In the genomic region with DNA sequence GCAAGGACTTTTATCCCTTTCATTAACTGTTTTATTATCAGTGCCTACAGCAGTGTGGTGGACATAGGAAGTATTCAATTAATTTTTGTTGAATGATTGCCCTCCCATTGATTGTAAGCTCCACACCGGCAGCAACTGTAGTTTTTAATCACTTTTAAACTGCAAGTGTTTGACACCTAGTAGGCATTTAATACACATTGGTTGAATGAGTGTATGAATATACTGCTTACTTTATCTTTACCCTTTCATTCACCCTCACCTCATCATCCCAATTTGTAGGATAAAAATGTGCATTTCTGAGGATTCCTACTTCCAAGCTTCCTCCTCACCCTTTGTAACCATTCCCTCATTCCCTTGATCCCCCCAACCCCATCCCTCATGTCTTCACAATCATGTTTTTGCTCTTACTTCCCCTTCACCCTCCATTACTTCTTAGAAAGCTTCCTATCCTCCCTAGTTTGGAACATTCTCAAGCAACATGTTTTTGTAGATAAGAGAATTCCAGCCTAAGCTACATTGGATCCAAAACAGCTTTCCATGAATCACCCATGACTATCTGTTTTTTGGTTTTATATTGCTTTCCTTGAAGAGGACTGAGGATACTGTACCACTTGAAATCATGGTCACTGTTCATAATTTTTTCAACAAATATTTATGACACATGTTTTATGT, we compare ENCODE assay signal across 17 cellular contexts. TPM values are rescaled to one million over a fixed set of nuclear protein-coding genes. Genes with fewer than 3 reads are reported as not detected.
DNase-seq lines count a peak whose midpoint lies in the region; ATAC-seq and TF ChIP-seq lines count a peak whose summit lies in the region.
"Had no signal": no experiment of that assay in that cellular context is flagged by ENCODE, and none has a peak within 500 bp of the region (broad histone marks: within the 10 kb centered on the region; RNA-seq: fewer than 3 reads in every experiment).

No MANE protein-coding gene starts in this region.

- RAD21 ChIA-PET in HCT116 (lab: Charles Lee; ENCODE audit: low non-redundant PET in 1 of 2, low total read pairs in 2 of 2, uncharacterized antibody in 2 of 2, unreplicated experiment in 2 of 2): no interaction called here

- no peak overlapping the region for H3K4me2 ChIP-seq in HCT116 (ENCODE audit: low read length)

- H3K9me3 ChIP-seq in HCT116 (ENCODE audit: control insufficient read depth in 1 of 2, insufficient read depth in 1 of 2, low read depth in 1 of 2, low read length in 2 of 2): no peaks in the 10 kb centered on the region
- no peaks in the 10 kb centered on the region for H3K9me3 ChIP-seq in naive thymus-derived CD4-positive, alpha-beta T cell (ENCODE audit: control insufficient read depth in 2 of 3, low read length in 3 of 3)

- peaks cover 16 to 34% (median 25%) of the 10 kb centered on the region in 7 donors for H3K4me1 Mint-ChIP-seq in naive thymus-derived CD4-positive, alpha-beta T cell
- H3K4me1 Mint-ChIP-seq in stimulated activated effector memory CD8-positive, alpha-beta T cell treated with anti-CD3 and anti-CD28 coated beads, Interleukin-12 subunit alpha, Interleukin-12 subunit beta, amount 100 ng/mL, for 72 hours: peaks cover 6% of the 10 kb centered on the region

- in situ Hi-C loops in astrocyte of the spinal cord (cut with HindIII; ENCODE audit: low sequenced_read_pairs): no loop called here

- peaks cover 25% of the 10 kb centered on the region for H3K79me2 ChIP-seq in HCT116 (ENCODE audit: insufficient read depth, low read length)

- intact Hi-C loops in HCT116 (cut with micrococcal nuclease): no loop called here
- intact Hi-C loops in naive thymus-derived CD4-positive, alpha-beta T cell (cut with micrococcal nuclease): loop anchor here in 1 of 2 donors (5.0 kb wide), 2 partner anchors 567 to 1633 kb away; partner anchors contain the start of genes NUDT3 and SRSF3

- H3K36me3 Mint-ChIP-seq in naive thymus-derived CD4-positive, alpha-beta T cell: peaks cover 0 to 7% (median 0%) of the 10 kb centered on the region in 5 donors
- peaks cover 16% of the 10 kb centered on the region for H3K36me3 Mint-ChIP-seq in stimulated activated effector memory CD8-positive, alpha-beta T cell treated with anti-CD3 and anti-CD28 coated beads, Interleukin-12 subunit alpha, Interleukin-12 subunit beta, amount 100 ng/mL, for 72 hours
- H3K36me3 Mint-ChIP-seq: brain, naive B cell had no signal

- no peaks in the 10 kb centered on the region for H3K27me3 ChIP-seq in HCT116 (ENCODE audit: insufficient read depth, low read length)
- no peaks in the 10 kb centered on the region for H3K27me3 ChIP-seq in naive thymus-derived CD4-positive, alpha-beta T cell (ENCODE audit: control insufficient read depth in 2 of 2, insufficient read depth in 2 of 2, low read length in 2 of 2)

- TF ChIP-seq RAD21 in HCT116 (IDR thresholded peaks at IDR 0.05; ENCODE audit: low read depth): no peak

- peaks cover 24 to 35% (median 27%) of the 10 kb centered on the region in 5 donors for H3K27me3 Mint-ChIP-seq in naive thymus-derived CD4-positive, alpha-beta T cell

- ATAC-seq in HCT116 (no peak), GM21515 (IDR thresholded peaks at IDR 0.05; ENCODE audit: unreplicated experiment) (no peak)
- ATAC-seq in naive thymus-derived CD4-positive, alpha-beta T cell: no peak
- no peak for ATAC-seq in stimulated activated effector memory CD8-positive, alpha-beta T cell treated with anti-CD3 and anti-CD28 coated beads, Interleukin-12 subunit alpha, Interleukin-12 subunit beta, amount 100 ng/mL, for 72 hours
- ATAC-seq: GM12878, left ventricle myocardium superior, Panc1 had no signal

- BruUV-seq in HCT116 (replicated peaks; lab: Mats Ljungman, UMichigan): no TSS peak

- peak overlapping the region in 1 of 10 donors; percentile 6 for H3K4me3 Mint-ChIP-seq in naive thymus-derived CD4-positive, alpha-beta T cell
- no peak overlapping the region for H3K4me3 Mint-ChIP-seq in stimulated activated effector memory CD8-positive, alpha-beta T cell treated with anti-CD3 and anti-CD28 coated beads, Interleukin-12 subunit alpha, Interleukin-12 subunit beta, amount 100 ng/mL, for 72 hours
- H3K4me3 Mint-ChIP-seq: activated naive CD4-positive, alpha-beta T cell treated with anti-CD3 and anti-CD28 coated beads for 36 hours; CD8-positive, alpha-beta memory T cell had no signal

- H3K4me1 ChIP-seq in HCT116 (ENCODE audit: control insufficient read depth in 1 of 2, insufficient read depth in 2 of 2, low read length in 2 of 2): peaks cover 4 to 21% of the 10 kb centered on the region in 2 experiments; a peak in 3 of 4 replicates
- peaks cover 8 to 12% of the 10 kb centered on the region in 2 donors for H3K4me1 ChIP-seq in naive thymus-derived CD4-positive, alpha-beta T cell (ENCODE audit: control insufficient read depth in 2 of 2, insufficient read depth in 2 of 2, low read length in 2 of 2)

- peak overlapping the region in 1 of 9 donors; percentile 1 for H3K27ac Mint-ChIP-seq in naive thymus-derived CD4-positive, alpha-beta T cell
- no peak overlapping the region for H3K27ac Mint-ChIP-seq in stimulated activated effector memory CD8-positive, alpha-beta T cell treated with anti-CD3 and anti-CD28 coated beads, Interleukin-12 subunit alpha, Interleukin-12 subunit beta, amount 100 ng/mL, for 72 hours
- H3K27ac Mint-ChIP-seq: activated naive CD4-positive, alpha-beta T cell treated with anti-CD3 and anti-CD28 coated beads for 36 hours; brain had no signal

- TF ChIP-seq POLR2A in HCT116 (IDR thresholded peaks at IDR 0.05; ENCODE audit: borderline replicate concordance, extremely low read depth, insufficient read depth, insufficient read length): no peak

- CTCF ChIA-PET in HCT116 (lab: Charles Lee): no interaction called here
- CTCF ChIA-PET in naive thymus-derived CD4-positive, alpha-beta T cell (lab: Charles Lee): interaction anchor here (0.9 to 6.3 kb wide), 3 partner anchors 70 to 333 kb away, joined by 3 to 104 read pairs (median 3); no protein-coding TSS in a partner anchor

- peaks cover 0 to 2% (median 0%) of the 10 kb centered on the region in 11 donors for H3K9me3 Mint-ChIP-seq in naive thymus-derived CD4-positive, alpha-beta T cell
- no peaks in the 10 kb centered on the region for H3K9me3 Mint-ChIP-seq in stimulated activated effector memory CD8-positive, alpha-beta T cell treated with anti-CD3 and anti-CD28 coated beads, Interleukin-12 subunit alpha, Interleukin-12 subunit beta, amount 100 ng/mL, for 72 hours
- H3K9me3 Mint-ChIP-seq: activated naive CD4-positive, alpha-beta T cell treated with anti-CD3 and anti-CD28 coated beads for 36 hours; CD8-positive, alpha-beta memory T cell; naive B cell had no signal

- H3K36me3 ChIP-seq in HCT116 (ENCODE audit: control insufficient read depth in 1 of 2, insufficient read depth in 2 of 2, low read length in 2 of 2): no peaks in the 10 kb centered on the region
- peaks cover 0 to 7% (median 0%) of the 10 kb centered on the region in 3 experiments for H3K36me3 ChIP-seq in naive thymus-derived CD4-positive, alpha-beta T cell (ENCODE audit: control insufficient read depth in 2 of 3, insufficient read depth in 3 of 3, low read length in 3 of 3)

- DNase-seq in AG08395 (ENCODE audit: low spot score) (peak; percentile 7), HCT116 (ENCODE audit: low read depth, low spot score) (no peak), astrocyte of the spinal cord (ENCODE audit: low read depth, low spot score) (peak; percentile 4), hepatic stellate cell (ENCODE audit: low spot score) (peak; percentile 59), DMS79 treated with DMSO at 0.1 percent for 48 hours (lab: John Stamatoyannopoulos, UW) (no peak)
- no peak for DNase-seq in naive thymus-derived CD4-positive, alpha-beta T cell
- no peak for DNase-seq in stimulated activated effector memory CD8-positive, alpha-beta T cell treated with anti-CD3 and anti-CD28 coated beads, Interleukin-12 subunit alpha, Interleukin-12 subunit beta, amount 100 ng/mL, for 72 hours (ENCODE audit: low spot score in 2 of 2)
- DNase-seq: activated naive CD4-positive, alpha-beta T cell treated with anti-CD3 and anti-CD28 coated beads for 36 hours; CD8-positive, alpha-beta memory T cell; left ventricle myocardium superior; naive B cell; NCI-H2081 treated with DMSO at 0.1 percent for 48 hours; NCI-H748 treated with DMSO at 0.1 percent for 48 hours had no signal

- no peaks in the 10 kb centered on the region for H3K9me2 ChIP-seq in HCT116 (ENCODE audit: insufficient read depth)

- POLR2A ChIA-PET in HCT116 (lab: Charles Lee): no interaction called here
- POLR2A ChIA-PET in naive thymus-derived CD4-positive, alpha-beta T cell (lab: Charles Lee): interaction anchor here (0.6 to 1.0 kb wide), 3 partner anchors 10 to 198 kb away, joined by 3 to 10 read pairs (median 4); no protein-coding TSS in a partner anchor

- TF ChIP-seq CTCF in HCT116 (IDR thresholded peaks at IDR 0.05 in 2 of 3, conservative IDR thresholded peaks at IDR 0.05 in 1 of 3; ENCODE audit: borderline replicate concordance in 1 of 3, insufficient read depth in 1 of 3, low read depth in 2 of 3, low read length in 2 of 3): no peak
- TF ChIP-seq CTCF in astrocyte of the spinal cord (IDR thresholded peaks at IDR 0.05; ENCODE audit: low read depth, low read length): no peak

- H3K27ac ChIP-seq in HCT116 (ENCODE audit: low read depth, low read length): no peak overlapping the region
- H3K27ac ChIP-seq in naive thymus-derived CD4-positive, alpha-beta T cell (ENCODE audit: low read depth, low read length): no peak overlapping the region

- no peak overlapping the region for H3K4me3 ChIP-seq in HCT116 (replicated peaks in 1 of 2; ENCODE audit: low read depth in 1 of 2, low read length in 2 of 2)
- no peak overlapping the region for H3K4me3 ChIP-seq in astrocyte of the spinal cord (ENCODE audit: low read depth, low read length)
- H3K4me3 ChIP-seq in naive thymus-derived CD4-positive, alpha-beta T cell (ENCODE audit: low read length): no peak overlapping the region
- H3K4me3 ChIP-seq: GM12878 had no signal

- H3K9ac ChIP-seq in HCT116 (ENCODE audit: low read length): no peak overlapping the region

- no peaks in the 10 kb centered on the region for H4K20me1 ChIP-seq in HCT116 (ENCODE audit: insufficient read depth)

- peak overlapping the region; percentile 10 for H2AFZ ChIP-seq in HCT116 (ENCODE audit: low read depth, low read length, poor library complexity, severe bottlenecking)

TF ChIP-seq in HCT116, 20 proteins besides CTCF, POLR2A, EP300 and RAD21 (continues in another document):
- TF ChIP-seq FOSL1 (IDR thresholded peaks at IDR 0.05; ENCODE audit: low read depth) (no peak), ZFX (IDR thresholded peaks at IDR 0.05) (no peak), ZNF274 (IDR thresholded peaks at IDR 0.05; ENCODE audit: low read depth, low read length) (no peak)

RNA-seq across cellular contexts. Expression of gene SLC26A8, which starts 1.0 kb away (rescaled TPM):
- not detected for total RNA-seq in HCT116 (2021; ENCODE audit: unreplicated experiment)
- polyA plus RNA-seq in HCT116 (2012): not detected in 2 replicates
- under 1 TPM in 2 of 5 experiments, not detected in 3; 0.27 to 0.66 TPM for total RNA-seq in naive thymus-derived CD4-positive, alpha-beta T cell
- polyA plus RNA-seq in naive thymus-derived CD4-positive, alpha-beta T cell: not detected
- total RNA-seq: activated naive CD4-positive, alpha-beta T cell treated with anti-CD3 and anti-CD28 coated beads for 36 hours; CD8-positive, alpha-beta memory T cell; left ventricle myocardium superior had no signal
- polyA plus RNA-seq: CD8-positive, alpha-beta memory T cell had no signal

RNA-seq across cellular contexts. Expression of gene MAPK14, which starts 2.2 kb away (rescaled TPM):
- 34.2 TPM for total RNA-seq in HCT116 (2021; ENCODE audit: unreplicated experiment)
- 18.2 and 21.8 TPM in 2 replicates for polyA plus RNA-seq in HCT116 (2012)
- 10 to 100 TPM; 47.2 to 81.0 (median 62.6) TPM for total RNA-seq in naive thymus-derived CD4-positive, alpha-beta T cell
- polyA plus RNA-seq in naive thymus-derived CD4-positive, alpha-beta T cell: 10 to 100 TPM; 43.2 to 59.6 TPM

Comparison
In these comparisons a context has a peak if more than half of its experiments do, and no peak if none do; other contexts are left out.
1. DNase-seq: peak in AG08395 (single experiment), astrocyte of the spinal cord (single experiment) and hepatic stellate cell (single experiment); none in HCT116 (single experiment), naive thymus-derived CD4-positive, alpha-beta T cell (0 of 9), stimulated activated effector memory CD8-positive, alpha-beta T cell treated with anti-CD3 and anti-CD28 coated beads, Interleukin-12 subunit alpha, Interleukin-12 subunit beta, amount 100 ng/mL, for 72 hours (0 of 2) and DMS79 treated with DMSO at 0.1 percent for 48 hours (single experiment).